Comparison of ENCODE assay signal across 7 cellular contexts in the genomic region with DNA sequence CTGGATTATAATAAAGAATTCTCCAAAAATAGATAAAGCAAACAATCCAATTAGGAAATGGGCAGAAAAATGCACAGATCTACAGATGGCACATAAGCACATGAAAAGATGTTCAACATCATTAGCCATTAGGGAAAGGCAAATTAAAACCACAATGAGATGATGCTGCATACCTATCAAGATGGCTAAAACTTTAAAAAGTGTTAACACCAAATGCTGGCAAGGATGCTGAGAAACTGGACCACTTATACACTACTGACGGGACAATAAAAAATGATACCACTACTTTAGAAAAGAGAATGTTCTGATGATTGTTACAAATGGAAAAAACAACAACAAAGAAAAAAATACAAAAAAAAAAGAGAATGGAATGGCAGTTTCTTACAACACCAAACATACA.
"Had no signal": no experiment of that assay in that cellular context is flagged by ENCODE, and none has a peak within 500 bp of the region (broad histone marks: within the 10 kb centered on the region; RNA-seq: fewer than 3 reads in every experiment).

No MANE protein-coding gene starts in this region.

- H3K27ac ChIP-seq: HL-60, KMS-11 had no signal

- ATAC-seq: HepG2 had no signal

- FAIRE-seq: HepG2, HTR-8/SVneo had no signal

- H3K4me2 ChIP-seq: KMS-11 had no signal

- DNase-seq: IMR-90, KBM-7, KG1 had no signal

- H3K9ac ChIP-seq: KMS-11 had no signal
